Comparison of ENCODE assay signal across 2 cellular contexts in genomic region chr6:38337819-38338465, GRCh38.
A peak's percentile ranks its signal among the peaks of the same experiment; 100 is the strongest.
TF ChIP-seq lines count a peak whose summit lies in the region.

No MANE protein-coding gene starts in this region.

TF ChIP-seq in IMR-90, 13 proteins besides CTCF, POLR2A, EP300 and RAD21 (continued from another document):
- TF ChIP-seq ELK1 (IDR thresholded peaks at IDR 0.05; ENCODE audit: borderline replicate concordance, low read depth, low read length) (no peak), BHLHE40 (IDR thresholded peaks at IDR 0.05; ENCODE audit: low read depth, low read length) (no peak), RFX5 (IDR thresholded peaks at IDR 0.05; ENCODE audit: low read depth, low read length) (no peak), MAZ (IDR thresholded peaks at IDR 0.05; ENCODE audit: borderline replicate concordance, low read depth, low read length) (no peak), FOS (IDR thresholded peaks at IDR 0.05; ENCODE audit: low read depth, low read length) (peak; percentile 46; the same call in 1 of the 2 replicates), MAFK (IDR thresholded peaks at IDR 0.05; ENCODE audit: low read depth, low read length) (no peak), SMC3 (IDR thresholded peaks at IDR 0.05; ENCODE audit: low read depth, low read length) (0 out of 2 replicates have a peak, but pooled peaks have one; percentile 16), MXI1 (IDR thresholded peaks at IDR 0.05; ENCODE audit: borderline replicate concordance, low read depth, low read length) (no peak), CHD1 (IDR thresholded peaks at IDR 0.05; ENCODE audit: low read depth, low read length) (no peak), USF2 (IDR thresholded peaks at IDR 0.05; ENCODE audit: low read depth, low read length) (no peak), CEBPB (IDR thresholded peaks at IDR 0.05; ENCODE audit: low read depth, low read length) (peak; percentile 95)
TF ChIP-seq in IMR-90: peak in this region for 3.

TF ChIP-seq in HepG2, 621 proteins besides CTCF, POLR2A, EP300 and RAD21 (continued from another document):
- peak in 1 of 2 experiments; percentile 97; a peak in 2 of 4 replicates for TF ChIP-seq ATF4 (CRISPR knock-in tag; IDR thresholded peaks at IDR 0.05)
- TF ChIP-seq HNRNPL (IDR thresholded peaks at IDR 0.05; ENCODE audit: low read depth, low read length): no peak
- peak; percentile 66 for TF ChIP-seq CEBPB (IDR thresholded peaks at IDR 0.05; ENCODE audit: borderline replicate concordance, low read depth, low read length)
- peak; percentile 23; the same call in 1 of the 2 replicates for TF ChIP-seq CEBPG (CRISPR knock-in tag; IDR thresholded peaks at IDR 0.05)
- no peak for TF ChIP-seq ZBTB8A (CRISPR knock-in tag; IDR thresholded peaks at IDR 0.05; ENCODE audit: borderline replicate concordance, low read depth)
- peak; percentile 39; the same call in 1 of the 2 replicates for TF ChIP-seq GATAD2A (CRISPR knock-in tag; IDR thresholded peaks at IDR 0.05)
